8 cellular contexts compared by ENCODE assay signal in genomic region chr17:40168262-40168832, GRCh38. TPM values are rescaled to one million over a fixed set of nuclear protein-coding genes. Genes with fewer than 3 reads are reported as not detected.
DNase-seq lines count a peak whose midpoint lies in the region; ATAC-seq, FAIRE-seq and TF ChIP-seq lines count a peak whose summit lies in the region.

No MANE protein-coding gene starts in this region.

- FAIRE-seq in GM18507 (lab: Jason Lieb, UNC) = peak; percentile 73

- DNase-seq in GM18507 (ENCODE audit: extremely low spot score, insufficient read length, low read depth) = no peak
- DNase-seq in NCI-H460 (ENCODE audit: extremely low read depth, low read depth) = peak; percentile 43
- DNase-seq in activated naive CD4-positive, alpha-beta T cell treated with anti-CD3 and anti-CD28 coated beads, Interleukin-2, amount 10 ng/mL, durations not matched to agents 7 days and 5 days = peak; percentile 52
- peak; percentile 32 to 65 for DNase-seq in foreskin keratinocyte
- DNase-seq in non-pigmented ciliary epithelial cell (ENCODE audit: low read depth) = peak; percentile 35
- no peak for DNase-seq in NK-92 treated with Interleukin-12 subunit alpha and Interleukin-12 subunit beta, amount 100 ng/mL, for 24 hours (lab: John Stamatoyannopoulos, UW)

- H3K36me3 Mint-ChIP-seq in activated naive CD4-positive, alpha-beta T cell treated with anti-CD3 and anti-CD28 coated beads, Interleukin-2, amount 10 ng/mL, durations not matched to agents 7 days and 5 days = peaks cover 58% of the 10 kb centered on the region

- ATAC-seq in foreskin keratinocyte (no peak), GM18873 (IDR thresholded peaks at IDR 0.05; ENCODE audit: low FRiP score, unreplicated experiment) (no peak)

- no peaks in the 10 kb centered on the region for H3K27me3 Mint-ChIP-seq in activated naive CD4-positive, alpha-beta T cell treated with anti-CD3 and anti-CD28 coated beads, Interleukin-2, amount 10 ng/mL, durations not matched to agents 7 days and 5 days

- H3K4me3 Mint-ChIP-seq in activated naive CD4-positive, alpha-beta T cell treated with anti-CD3 and anti-CD28 coated beads, Interleukin-2, amount 10 ng/mL, durations not matched to agents 7 days and 5 days = no peak overlapping the region

- TF ChIP-seq CTCF in C4-2B (conservative IDR thresholded peaks at IDR 0.05) (peak; percentile 87), foreskin keratinocyte (conservative IDR thresholded peaks at IDR 0.05) (peak; percentile 86)

- H3K9me3 Mint-ChIP-seq in activated naive CD4-positive, alpha-beta T cell treated with anti-CD3 and anti-CD28 coated beads, Interleukin-2, amount 10 ng/mL, durations not matched to agents 7 days and 5 days = no peaks in the 10 kb centered on the region

- peak overlapping the region; percentile 43 for H3K27ac Mint-ChIP-seq in activated naive CD4-positive, alpha-beta T cell treated with anti-CD3 and anti-CD28 coated beads, Interleukin-2, amount 10 ng/mL, durations not matched to agents 7 days and 5 days

- CTCF ChIA-PET in activated naive CD4-positive, alpha-beta T cell treated with anti-CD3 and anti-CD28 coated beads, Interleukin-2, amount 10 ng/mL, durations not matched to agents 7 days and 5 days (lab: Charles Lee) = interaction anchor here (0.7 to 6.4 kb wide), 27 partner anchors 8 to 158 kb away, joined by 3 to 116 read pairs (median 4); partner anchors contain the start of genes CASC3, CSF3 and MSL1

- H3K27me3 ChIP-seq in foreskin keratinocyte = no peaks in the 10 kb centered on the region

- H3K27ac ChIP-seq in C4-2B = no peak overlapping the region
- no peak overlapping the region for H3K27ac ChIP-seq in foreskin keratinocyte

- peaks cover 4% of the 10 kb centered on the region for H3K4me1 Mint-ChIP-seq in activated naive CD4-positive, alpha-beta T cell treated with anti-CD3 and anti-CD28 coated beads, Interleukin-2, amount 10 ng/mL, durations not matched to agents 7 days and 5 days

- H3K4me1 ChIP-seq in foreskin keratinocyte = no peaks in the 10 kb centered on the region

RNA-seq across cellular contexts. Expression of gene RAPGEFL1, which starts 8.9 kb away (rescaled TPM):
- total RNA-seq in NCI-H460 (2014; rRNA removed; shearing (Covaris generic)) = 2.8 and 2.9 TPM in 2 replicates
- 7.3 and 7.4 TPM in 2 replicates for polyA plus RNA-seq in NCI-H460 (2014; cell fraction: nucleus; rRNA removed)
- total RNA-seq in foreskin keratinocyte = 5.0 and 8.4 TPM in 2 replicates
- polyA plus RNA-seq in foreskin keratinocyte = 3.6 and 6.1 TPM in 2 replicates

RNA-seq across cellular contexts. Expression of gene CASC3, which starts 28.0 kb away (rescaled TPM):
- 56.8 and 59.6 TPM in 2 replicates for total RNA-seq in NCI-H460 (2014; rRNA removed; shearing (Covaris generic))
- polyA plus RNA-seq in NCI-H460 (2014; cell fraction: nucleus; rRNA removed) = 37.8 and 72.5 TPM in 2 replicates
- 34.7 and 35.6 TPM in 2 replicates for total RNA-seq in foreskin keratinocyte
- polyA plus RNA-seq in foreskin keratinocyte = 23.7 and 25.1 TPM in 2 replicates

RNA-seq across cellular contexts. Expression of gene MSL1, which starts 46.6 kb away (rescaled TPM):
- 68.0 and 74.2 TPM in 2 replicates for total RNA-seq in NCI-H460 (2014; rRNA removed; shearing (Covaris generic))
- 99.9 and 108 TPM in 2 replicates for polyA plus RNA-seq in NCI-H460 (2014; cell fraction: nucleus; rRNA removed)
- 57.7 and 60.6 TPM in 2 replicates for total RNA-seq in foreskin keratinocyte
- polyA plus RNA-seq in foreskin keratinocyte = 35.5 and 44.6 TPM in 2 replicates

RNA-seq across cellular contexts. Expression of gene WIPF2, which starts 50.8 kb away (rescaled TPM):
- 12.7 and 14.2 TPM in 2 replicates for total RNA-seq in NCI-H460 (2014; rRNA removed; shearing (Covaris generic))
- polyA plus RNA-seq in NCI-H460 (2014; cell fraction: nucleus; rRNA removed) = 5.8 and 6.5 TPM in 2 replicates
- total RNA-seq in foreskin keratinocyte = 12.7 and 13.0 TPM in 2 replicates
- polyA plus RNA-seq in foreskin keratinocyte = 6.5 and 7.4 TPM in 2 replicates

Comparison
In these comparisons a context has a peak if more than half of its experiments do, and no peak if none do; other contexts are left out.
1. DNase-seq: peak in NCI-H460 (single experiment), activated naive CD4-positive, alpha-beta T cell treated with anti-CD3 and anti-CD28 coated beads, Interleukin-2, amount 10 ng/mL, durations not matched to agents 7 days and 5 days (single experiment), foreskin keratinocyte (2 of 2) and non-pigmented ciliary epithelial cell (single experiment); none in GM18507 (single experiment) and NK-92 treated with Interleukin-12 subunit alpha and Interleukin-12 subunit beta, amount 100 ng/mL, for 24 hours (single experiment).